In genomic region chr12:632102-632696, GRCh38 we compare ENCODE assay signal across 9 cellular contexts. TPM values are rescaled to one million over a fixed set of nuclear protein-coding genes. Genes with fewer than 3 reads are reported as not detected.
A peak's percentile ranks its signal among the peaks of the same experiment; 100 is the strongest.
DNase-seq lines count a peak whose midpoint lies in the region; ATAC-seq and TF ChIP-seq lines count a peak whose summit lies in the region.
"Had no signal": no experiment of that assay in that cellular context is flagged by ENCODE, and none has a peak within 500 bp of the region (broad histone marks: within the 10 kb centered on the region; RNA-seq: fewer than 3 reads in every experiment).

No MANE protein-coding gene starts in this region.

- DNase-seq in NCI-H2196 (lab: John Stamatoyannopoulos, UW; ENCODE audit: unreplicated experiment): peak; percentile 3
- DNase-seq in NCI-H2196 treated with DMSO at 0.1 percent for 48 hours (lab: John Stamatoyannopoulos, UW; ENCODE audit: unreplicated experiment): no peak
- no peak for DNase-seq in RWPE2 (ENCODE audit: low spot score)
- peak; percentile 76 for DNase-seq in fibroblast of mammary gland (ENCODE audit: low read depth)
- DNase-seq in posterior vena cava (ENCODE audit: low spot score): peak; percentile 73
- no peak for DNase-seq in ureter (ENCODE audit: low spot score)
- DNase-seq in SKM-1 treated with dmso at 0.1 percent for 144 hours (lab: John Stamatoyannopoulos, UW; ENCODE audit: unreplicated experiment): no peak
- DNase-seq: activated naive CD8-positive, alpha-beta T cell treated with anti-CD3 and anti-CD28 coated beads, Interleukin-2, amount 10 ng/mL, durations not matched to agents 7 days and 5 days had no signal

- peak; percentile 83 for ATAC-seq in RWPE2 (ENCODE audit: low read depth)
- ATAC-seq in HG03342 (IDR thresholded peaks at IDR 0.05; ENCODE audit: unreplicated experiment): no peak

- peak overlapping the region; percentile 66 for H3K27ac ChIP-seq in RWPE2 (ENCODE audit: poor library complexity, severe bottlenecking)

- no peaks in the 10 kb centered on the region for H3K27me3 ChIP-seq in RWPE2 (ENCODE audit: insufficient read depth, poor library complexity, severe bottlenecking)

- no peaks in the 10 kb centered on the region for H3K9me3 ChIP-seq in RWPE2 (ENCODE audit: severe bottlenecking)

- peaks cover 24% of the 10 kb centered on the region for H3K4me1 ChIP-seq in RWPE2 (ENCODE audit: insufficient read depth, poor library complexity, severe bottlenecking)

- intact Hi-C loops in posterior vena cava (cut with DNase I): no loop called here

- no peak overlapping the region for H3K4me3 ChIP-seq in RWPE2 (ENCODE audit: severe bottlenecking)
- no peak overlapping the region for H3K4me3 ChIP-seq in fibroblast of mammary gland (ENCODE audit: control insufficient read depth, low read depth, low read length)

- no peak for TF ChIP-seq CTCF in RWPE2 (IDR thresholded peaks at IDR 0.05; ENCODE audit: poor library complexity, severe bottlenecking)
- TF ChIP-seq CTCF in fibroblast of mammary gland (conservative IDR thresholded peaks at IDR 0.05; ENCODE audit: control insufficient read depth, insufficient read depth, low read depth, low read length): no peak

- no peaks in the 10 kb centered on the region for H3K36me3 ChIP-seq in RWPE2 (ENCODE audit: low read depth)

RNA-seq across cellular contexts. Expression of gene NINJ2, which starts 31.0 kb away (rescaled TPM):
- total RNA-seq in posterior vena cava: 1 to 10 TPM; 4.6 to 5.6 TPM
- 4.9 TPM for total RNA-seq in ureter

Comparison
In these comparisons a context has a peak if more than half of its experiments do, and no peak if none do; other contexts are left out.
1. DNase-seq: peak in NCI-H2196 (single experiment), fibroblast of mammary gland (single experiment) and posterior vena cava (single experiment); none in NCI-H2196 treated with DMSO at 0.1 percent for 48 hours (single experiment), RWPE2 (single experiment), ureter (single experiment) and SKM-1 treated with dmso at 0.1 percent for 144 hours (single experiment).